Comparison of ENCODE assay signal across 13 cellular contexts in the genomic region with DNA sequence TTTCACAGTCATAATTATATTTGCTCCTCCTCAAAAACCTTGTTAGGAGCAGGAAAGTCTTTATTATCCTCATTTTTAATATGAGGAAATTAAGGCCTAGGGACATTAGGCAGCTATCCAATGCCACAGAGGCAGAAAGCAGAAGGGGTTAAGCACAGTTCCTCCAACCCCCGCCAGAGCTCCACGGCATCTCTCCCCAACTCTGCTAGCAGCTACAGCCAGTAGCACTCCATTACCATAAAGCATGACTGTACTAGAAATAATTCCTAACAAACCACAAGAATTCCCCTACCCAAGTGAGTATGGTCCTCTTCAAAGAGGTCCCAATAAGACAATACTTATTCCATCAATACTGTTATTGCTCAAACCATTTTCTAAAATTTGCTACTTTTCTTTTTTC. TPM values are rescaled to one million over a fixed set of nuclear protein-coding genes. Genes with fewer than 3 reads are reported as not detected.
DNase-seq lines count a peak whose midpoint lies in the region; ATAC-seq and TF ChIP-seq lines count a peak whose summit lies in the region.
"Had no signal": no experiment of that assay in that cellular context is flagged by ENCODE, and none has a peak within 500 bp of the region (broad histone marks: within the 10 kb centered on the region; RNA-seq: fewer than 3 reads in every experiment).

No MANE protein-coding gene starts in this region.

- H3K27me3 ChIP-seq in breast epithelium (no peaks in the 10 kb centered on the region), lower lobe of right lung (ENCODE audit: low read depth) (no peaks in the 10 kb centered on the region)
- H3K27me3 ChIP-seq: uterus had no signal

- intact Hi-C loops in breast epithelium (cut with DNase I; ENCODE audit: low total_unique reads) (no loop called here), lower lobe of right lung (cut with DNase I) (no loop called here)

- no peak overlapping the region for H3K4me3 Mint-ChIP-seq in T-cell
- H3K4me3 Mint-ChIP-seq: brain, IgD-negative memory B cell had no signal

- no peak overlapping the region for H3K27ac Mint-ChIP-seq in T-cell
- H3K27ac Mint-ChIP-seq: brain, IgD-negative memory B cell had no signal

- CTCF ChIA-PET in T-cell (lab: Charles Lee): no interaction called here

- no peak for ATAC-seq in lower lobe of right lung
- no peak for ATAC-seq in HG03135 (IDR thresholded peaks at IDR 0.05; ENCODE audit: unreplicated experiment)
- no peak for ATAC-seq in T-cell (replicated peaks in 1 of 4)

- peaks cover 44 to 54% (median 48%) of the 10 kb centered on the region in 3 donors for H3K4me1 Mint-ChIP-seq in T-cell

- H3K4me3 ChIP-seq in breast epithelium: no peak overlapping the region
- no peak overlapping the region for H3K4me3 ChIP-seq in lower lobe of right lung
- H3K4me3 ChIP-seq: uterus had no signal

- H3K4me1 ChIP-seq in breast epithelium (peaks cover 0 to 7% of the 10 kb centered on the region in 2 donors), lower lobe of right lung (peaks cover 97% of the 10 kb centered on the region)

- no peaks in the 10 kb centered on the region for H3K27me3 Mint-ChIP-seq in T-cell
- H3K27me3 Mint-ChIP-seq: IgD-negative memory B cell had no signal

- TF ChIP-seq POLR2A in breast epithelium (IDR thresholded peaks at IDR 0.05): no peak

- peak overlapping the region; percentile 69 to 81 for H3K27ac ChIP-seq in breast epithelium
- peak overlapping the region; percentile 11 for H3K27ac ChIP-seq in lower lobe of right lung

- no peaks in the 10 kb centered on the region for H3K9me3 Mint-ChIP-seq in T-cell
- H3K9me3 Mint-ChIP-seq: brain, IgD-negative memory B cell had no signal

- H3K9me3 ChIP-seq in breast epithelium (no peaks in the 10 kb centered on the region), lower lobe of right lung (no peaks in the 10 kb centered on the region)
- H3K9me3 ChIP-seq: uterus had no signal

- TF ChIP-seq CTCF in breast epithelium (IDR thresholded peaks at IDR 0.05): peak in 1 of 3 donors; percentile 20
- no peak for TF ChIP-seq CTCF in lower lobe of right lung (IDR thresholded peaks at IDR 0.05)

- POLR2A ChIA-PET in T-cell (lab: Charles Lee): no interaction called here

- H3K36me3 Mint-ChIP-seq in T-cell: peaks cover 32% of the 10 kb centered on the region
- H3K36me3 Mint-ChIP-seq: brain, IgD-negative memory B cell had no signal

- DNase-seq in AG20443 (ENCODE audit: low spot score) (peak; percentile 77), M059J (ENCODE audit: low read depth) (peak; percentile 93), breast epithelium (ENCODE audit: low spot score in 2 of 2) (no peak), lower lobe of right lung (no peak), T-cell (no peak), NCI-H2081 treated with DMSO at 0.1 percent for 48 hours (lab: John Stamatoyannopoulos, UW) (no peak)
- no peak for DNase-seq in stimulated activated CD4-positive, alpha-beta T cell treated with anti-CD3 and anti-CD28 coated beads, Interleukin-4, amount 100 ng/mL, for 1 hour
- DNase-seq: Calu3, T-helper 2 cell, uterus had no signal

- H3K36me3 ChIP-seq in breast epithelium (no peaks in the 10 kb centered on the region), lower lobe of right lung (peaks cover 14% of the 10 kb centered on the region)
- H3K36me3 ChIP-seq: uterus had no signal

RNA-seq across cellular contexts. Expression of a gene that starts 9.8 kb away (rescaled TPM):
- 59.7 and 139 TPM in 2 replicates for total RNA-seq in M059J (2014; rRNA removed; shearing (Covaris generic))
- total RNA-seq in breast epithelium (10 to 100 TPM; 36.0 to 45.9 (median 45.1) TPM), lower lobe of right lung (157 TPM), T-cell (10 to 100 TPM; 22.6 to 27.6 (median 25.6) TPM)

Comparison
In these comparisons a context has a peak if more than half of its experiments do, and no peak if none do; other contexts are left out.
1. DNase-seq: peak in AG20443 (single experiment) and M059J (single experiment); none in breast epithelium (0 of 2), lower lobe of right lung (single experiment), stimulated activated CD4-positive, alpha-beta T cell treated with anti-CD3 and anti-CD28 coated beads, Interleukin-4, amount 100 ng/mL, for 1 hour (single experiment), T-cell (0 of 34) and NCI-H2081 treated with DMSO at 0.1 percent for 48 hours (single experiment).